15 cellular contexts compared by ENCODE assay signal in genomic region chr2:12017499-12018185, GRCh38.
"Had no signal": no experiment of that assay in that cellular context is flagged by ENCODE, and none has a peak within 500 bp of the region (broad histone marks: within the 10 kb centered on the region; RNA-seq: fewer than 3 reads in every experiment).

No MANE protein-coding gene starts in this region.

- H3K36me3 ChIP-seq: colonic mucosa, esophagus squamous epithelium, neural progenitor cell, ovary, right atrium auricular region, sigmoid colon had no signal

- H3K4me3 ChIP-seq: colonic mucosa, esophagus squamous epithelium, hepatocyte, neural progenitor cell, ovary, right atrium auricular region, sigmoid colon, skin epidermis had no signal

- DNase-seq: colonic mucosa; dermis blood vessel endothelial cell; esophagus squamous epithelium; foreskin fibroblast; kidney glomerular epithelial cell; mesendoderm; nucleus accumbens; ovary; sigmoid colon; stimulated activated naive CD4-positive, alpha-beta T cell treated with Interleukin-2 at 50 U/mL for 16 hours; trophoblast cell had no signal

- H3K27me3 ChIP-seq: colonic mucosa, hepatocyte, neural progenitor cell, ovary, right atrium auricular region, sigmoid colon had no signal

- H3K27ac ChIP-seq: colonic mucosa, esophagus squamous epithelium, hepatocyte, neural progenitor cell, ovary, right atrium auricular region, sigmoid colon, skin epidermis had no signal

- H3K9me3 ChIP-seq: colonic mucosa, ovary had no signal

- H3K4me1 ChIP-seq: colonic mucosa, neural progenitor cell, right atrium auricular region had no signal

- H3K9ac ChIP-seq: neural progenitor cell had no signal
